In genomic region chr2:114797540-114797939, GRCh38 we compare ENCODE assay signal across 29 cellular contexts.
"Had no signal": no experiment of that assay in that cellular context is flagged by ENCODE, and none has a peak within 500 bp of the region (broad histone marks: within the 10 kb centered on the region; RNA-seq: fewer than 3 reads in every experiment).

No MANE protein-coding gene starts in this region.

- H3K27me3 Mint-ChIP-seq: progenitor cell of endocrine pancreas; stimulated activated naive B cell treated with anti-CD40 and anti-IgM and Interleukin-4, amounts not matched to agents 10 μg/mL and 1 μg/mL and 100 μg/mL, for 72 hours had no signal

- H3K9me3 Mint-ChIP-seq: nephron; neural crest cell; stimulated activated naive B cell treated with anti-CD40 and anti-IgM and Interleukin-4, amounts not matched to agents 10 μg/mL and 1 μg/mL and 100 μg/mL, for 72 hours had no signal

- H3K9me3 ChIP-seq: lower lobe of right lung, right atrium auricular region, stomach, testis, thyroid gland, transverse colon, upper lobe of left lung, vagina had no signal

- H3K27ac ChIP-seq: lower lobe of right lung, right atrium auricular region, skin epidermis, stomach, testis, thyroid gland, transverse colon, upper lobe of left lung, vagina had no signal

- H3K27ac Mint-ChIP-seq: naive thymus-derived CD8-positive, alpha-beta T cell; nephron; progenitor cell of endocrine pancreas; stimulated activated naive B cell treated with anti-CD40 and anti-IgM and Interleukin-4, amounts not matched to agents 10 μg/mL and 1 μg/mL and 100 μg/mL, for 72 hours had no signal

- H3K4me3 ChIP-seq: lower lobe of right lung, right atrium auricular region, skin epidermis, stomach, testis, thyroid gland, transverse colon, upper lobe of left lung, vagina had no signal

- ATAC-seq: left cardiac atrium; left lobe of liver; left ventricle myocardium superior; lower lobe of right lung; naive thymus-derived CD8-positive, alpha-beta T cell; sciatic nerve; stimulated activated naive B cell treated with anti-CD40 and anti-IgM and Interleukin-4, amounts not matched to agents 10 μg/mL and 1 μg/mL and 100 μg/mL, for 72 hours; stimulated activated naive CD8-positive, alpha-beta T cell treated with anti-CD3 and anti-CD28 coated beads, Interleukin-15, Interleukin-2, amounts not matched to agents 100 U/mL and 50 U/mL, for 24 hours had no signal

- DNase-seq: hippocampal formation; kidney glomerular epithelial cell; left cardiac atrium; left ventricle myocardium superior; lower lobe of right lung; mammary epithelial cell; mesenchymal stem cell; naive thymus-derived CD8-positive, alpha-beta T cell; nucleus accumbens; stimulated activated CD4-positive, alpha-beta T cell treated with anti-CD3 and anti-CD28 coated beads, Interleukin-12 subunit alpha, Interleukin-12 subunit beta, amount 100 ng/mL, for 4 hours; stimulated activated CD4-positive, alpha-beta T cell treated with anti-CD3 and anti-CD28 coated beads, Interleukin-15, amount 100 ng/mL, for 24 hours; stimulated activated CD4-positive, alpha-beta T cell treated with anti-CD3 and anti-CD28 coated beads, Interleukin-2, amount 100 ng/mL, for 24 hours; stimulated activated CD4-positive, alpha-beta T cell treated with anti-CD3 and anti-CD28 coated beads, Interleukin-4, amount 100 ng/mL, for 1 hour; stimulated activated naive B cell treated with anti-CD40 and anti-IgM and Interleukin-4, amounts not matched to agents 10 μg/mL and 1 μg/mL and 100 μg/mL, for 72 hours; stimulated activated naive CD8-positive, alpha-beta T cell treated with anti-CD3 and anti-CD28 coated beads, Interleukin-15, Interleukin-2, amounts not matched to agents 100 U/mL and 50 U/mL, for 24 hours; stomach; testis; thyroid gland; transverse colon; upper lobe of left lung had no signal

- FAIRE-seq: keratinocyte had no signal

- H3K36me3 ChIP-seq: lower lobe of right lung, right atrium auricular region, stomach, thyroid gland, transverse colon, upper lobe of left lung, vagina had no signal

- H3K4me1 ChIP-seq: lower lobe of right lung, right atrium auricular region, stomach, testis, thyroid gland, transverse colon, upper lobe of left lung, vagina had no signal

- H3K36me3 Mint-ChIP-seq: naive thymus-derived CD8-positive, alpha-beta T cell; stimulated activated naive B cell treated with anti-CD40 and anti-IgM and Interleukin-4, amounts not matched to agents 10 μg/mL and 1 μg/mL and 100 μg/mL, for 72 hours had no signal

- H3K4me1 Mint-ChIP-seq: naive thymus-derived CD8-positive, alpha-beta T cell; nephron; neural crest cell; stimulated activated naive B cell treated with anti-CD40 and anti-IgM and Interleukin-4, amounts not matched to agents 10 μg/mL and 1 μg/mL and 100 μg/mL, for 72 hours had no signal

- H3K4me3 Mint-ChIP-seq: naive thymus-derived CD8-positive, alpha-beta T cell; nephron; neural crest cell; stimulated activated naive B cell treated with anti-CD40 and anti-IgM and Interleukin-4, amounts not matched to agents 10 μg/mL and 1 μg/mL and 100 μg/mL, for 72 hours had no signal

- H3K27me3 ChIP-seq: right atrium auricular region, stomach, testis, thyroid gland, transverse colon, upper lobe of left lung, vagina had no signal
